ENCODE assay signal across 14 cellular contexts in genomic region chr18:28559511-28559910, GRCh38.
"Had no signal": no experiment of that assay in that cellular context is flagged by ENCODE, and none has a peak within 500 bp of the region (broad histone marks: within the 10 kb centered on the region; RNA-seq: fewer than 3 reads in every experiment).

No MANE protein-coding gene starts in this region.

- H3K4me1 ChIP-seq: foreskin keratinocyte, heart left ventricle, right lobe of liver, spleen, testis, upper lobe of left lung had no signal

- H3K27ac ChIP-seq: brain microvascular endothelial cell, coronary artery, foreskin keratinocyte, heart left ventricle, right lobe of liver, spleen, testis, upper lobe of left lung had no signal

- H3K4me3 ChIP-seq: coronary artery, heart left ventricle, right lobe of liver, spleen, testis, upper lobe of left lung had no signal

- DNase-seq: activated CD4-positive, alpha-beta T cell treated with anti-CD3 and anti-CD28 coated beads, Interleukin-2, amount 50 U/mL, for 1 hour; activated CD8-positive, alpha-beta memory T cell treated with anti-CD3 and anti-CD28 coated beads for 24 hours; activated naive CD8-positive, alpha-beta T cell treated with anti-CD3 and anti-CD28 coated beads, Interleukin-2, amount 10 ng/mL, durations not matched to agents 7 days and 5 days; brain microvascular endothelial cell; effector CD4-positive, alpha-beta T cell; foreskin keratinocyte; heart left ventricle; immature natural killer cell; right lobe of liver; spleen; T-helper 2 cell; testis; upper lobe of left lung had no signal

- H3K9me3 ChIP-seq: right lobe of liver, testis, upper lobe of left lung had no signal

- H3K36me3 ChIP-seq: brain microvascular endothelial cell, heart left ventricle, right lobe of liver, spleen, upper lobe of left lung had no signal

- H3K27me3 ChIP-seq: brain microvascular endothelial cell, foreskin keratinocyte, heart left ventricle, right lobe of liver, spleen, testis, upper lobe of left lung had no signal
